In genomic region chr4:1383728-1384591, GRCh38 we compare ENCODE assay signal across 23 cellular contexts. TPM values are rescaled to one million over a fixed set of nuclear protein-coding genes. Genes with fewer than 3 reads are reported as not detected.
DNase-seq lines count a peak whose midpoint lies in the region; ATAC-seq, FAIRE-seq and TF ChIP-seq lines count a peak whose summit lies in the region.
"Had no signal": no experiment of that assay in that cellular context is flagged by ENCODE, and none has a peak within 500 bp of the region (broad histone marks: within the 10 kb centered on the region; RNA-seq: fewer than 3 reads in every experiment).

No MANE protein-coding gene starts in this region.

- no peaks in the 10 kb centered on the region for H3K4me1 Mint-ChIP-seq in nephron progenitor cell

- H3K9me3 ChIP-seq in right lobe of liver (no peaks in the 10 kb centered on the region), HepG2 (ENCODE audit: low read length) (no peaks in the 10 kb centered on the region)

- TF ChIP-seq EP300 in HepG2 (IDR thresholded peaks at IDR 0.05; ENCODE audit: low read depth in 2 of 2, low read length in 2 of 2) (no peak), HepG2 (CRISPR knock-in tag; IDR thresholded peaks at IDR 0.05; ENCODE audit: borderline replicate concordance) (no peak)

- no peak overlapping the region for H3K9ac ChIP-seq in HepG2 (ENCODE audit: insufficient read depth, low read depth, low read length)
- H3K9ac ChIP-seq: KMS-11 had no signal

- no peak overlapping the region for H3K4me3 Mint-ChIP-seq in nephron progenitor cell
- H3K4me3 Mint-ChIP-seq: HFFc6 had no signal

- DNase-seq in right lobe of liver = peak in 2 of 3 donors; percentile 11 to 43
- no peak for DNase-seq in HepG2 (ENCODE audit: low spot score)
- peak; percentile 17 for DNase-seq in left cardiac atrium
- DNase-seq in nephron progenitor cell = peak; percentile 1
- DNase-seq in stimulated activated CD8-positive, alpha-beta memory T cell treated with anti-CD3 and anti-CD28 coated beads, Interleukin-4, amount 100 ng/mL, for 48 hours = no peak
- DNase-seq in 8988T = no peak
- DNase-seq in urothelium cell line (ENCODE audit: low spot score) = no peak
- DNase-seq: C1 segment of cervical spinal cord, DMS 273 treated with DMSO at 0.1 percent for 48 hours, GF-D8, HFFc6, NCI-H1092, NCI-H146, NCI-H2081, NCI-H510A, NCI-H774 had no signal

- no peak for TF ChIP-seq CTCF in right lobe of liver (IDR thresholded peaks at IDR 0.05)
- no peak for TF ChIP-seq CTCF in HepG2 (CRISPR knock-in tag; IDR thresholded peaks at IDR 0.05)
- no peak for TF ChIP-seq CTCF in nephron progenitor cell (IDR thresholded peaks at IDR 0.05)

- no peak overlapping the region for H3K4me2 ChIP-seq in HepG2 (ENCODE audit: low read depth, low read length)
- H3K4me2 ChIP-seq: A549, KMS-11 had no signal

- WGBS in right lobe of liver (ENCODE audit: insufficient coverage, low coverage, low lambda C conversion rate, missing lambda C conversion rate) = no CpG with 5 or more reads among the region's 34 CpGs
- WGBS in HepG2 (ENCODE audit: low lambda C conversion rate) = 92% methylated on average over 8 of the region's 34 CpGs

- H3K4me3 ChIP-seq in right lobe of liver (no peak overlapping the region), HepG2 (replicated peaks in 1 of 3; ENCODE audit: insufficient read depth in 1 of 3, low read depth in 2 of 3, low read length in 3 of 3) (no peak overlapping the region)
- H3K4me3 ChIP-seq: A549 had no signal

- H4K20me1 ChIP-seq in HepG2 (ENCODE audit: insufficient read depth, low read length) = no peaks in the 10 kb centered on the region

- intact Hi-C loops in right lobe of liver (cut with DNase I) = no loop called here
- intact Hi-C loops in HepG2 (cut with micrococcal nuclease; ENCODE audit: unreplicated experiment) = no loop called here
- intact Hi-C loops in left cardiac atrium (cut with DNase I) = no loop called here

- H3K27me3 ChIP-seq in right lobe of liver (no peaks in the 10 kb centered on the region), HepG2 (ENCODE audit: control insufficient read depth in 1 of 2, insufficient read depth in 2 of 2, low read length in 2 of 2) (no peaks in the 10 kb centered on the region)

- in situ Hi-C loops in HepG2 (cut with HindIII; ENCODE audit: extremely low pct_ligation_motif_present, low pct_unique_long_range_greater_than_20kb) = no loop called here

- H3K4me1 ChIP-seq in right lobe of liver = no peaks in the 10 kb centered on the region
- no peaks in the 10 kb centered on the region for H3K4me1 ChIP-seq in HepG2 (ENCODE audit: insufficient read depth, low read length)
- H3K4me1 ChIP-seq: A549 had no signal

- H3K27ac Mint-ChIP-seq in nephron progenitor cell = no peak overlapping the region
- H3K27ac Mint-ChIP-seq: HFFc6 had no signal

- no TSS peak for BruUV-seq in HepG2 (replicated peaks; lab: Mats Ljungman, UMichigan)

- ATAC-seq in right lobe of liver (no peak), HepG2 (no peak), left cardiac atrium (no peak), GM18520 (IDR thresholded peaks at IDR 0.05; ENCODE audit: unreplicated experiment) (no peak)
- ATAC-seq: A549 had no signal

- H3K27me3 Mint-ChIP-seq in nephron progenitor cell (ENCODE audit: low read depth, poor library complexity) = no peaks in the 10 kb centered on the region

- no peak for TF ChIP-seq RAD21 in HepG2 (CRISPR knock-in tag; IDR thresholded peaks at IDR 0.05)

- H3K27ac ChIP-seq in right lobe of liver (no peak overlapping the region), HepG2 (ENCODE audit: extremely low read length, insufficient read depth, low read length) (no peak overlapping the region)
- H3K27ac ChIP-seq: A549, KMS-11, RWPE1 had no signal

- H3K9me3 Mint-ChIP-seq in nephron progenitor cell = peaks cover 11% of the 10 kb centered on the region

- H2AFZ ChIP-seq in HepG2 (ENCODE audit: low read length) = no peak overlapping the region

- peaks cover 0 to 27% (median 0%) of the 10 kb centered on the region in 4 donors for H3K36me3 ChIP-seq in right lobe of liver
- peaks cover 2 to 11% of the 10 kb centered on the region in 2 experiments; a peak in 4 of 5 replicates for H3K36me3 ChIP-seq in HepG2 (replicated peaks in 1 of 2; ENCODE audit: control insufficient read depth in 1 of 2, insufficient read depth in 2 of 2, low read length in 2 of 2)

- FAIRE-seq in HepG2 (lab: Jason Lieb, UNC) = no peak
- no peak for FAIRE-seq in urothelium cell line (lab: Jason Lieb, UNC)
- FAIRE-seq: A549, GM12891, H1 had no signal

- peaks cover 9% of the 10 kb centered on the region for H3K36me3 Mint-ChIP-seq in nephron progenitor cell (ENCODE audit: low read depth)

- POLR2A ChIA-PET in HepG2 (lab: Yijun Ruan, JAX) = no interaction called here

- CTCF ChIA-PET in HepG2 (lab: Yijun Ruan, JAX; ENCODE audit: low intra/inter-chr PET ratio, low total read pairs) = no interaction called here

- no peaks in the 10 kb centered on the region for H3K79me2 ChIP-seq in HepG2 (ENCODE audit: insufficient read depth, low read length)

- no peak for TF ChIP-seq POLR2A in right lobe of liver (IDR thresholded peaks at IDR 0.05)
- TF ChIP-seq POLR2A in HepG2 (IDR thresholded peaks at IDR 0.05; ENCODE audit: insufficient read depth in 1 of 2, low read depth in 2 of 2, low read length in 2 of 2) = no peak

TF ChIP-seq in HepG2, 621 proteins besides CTCF, POLR2A, EP300 and RAD21 (continues in another document):
- TF ChIP-seq, protein P1, sequence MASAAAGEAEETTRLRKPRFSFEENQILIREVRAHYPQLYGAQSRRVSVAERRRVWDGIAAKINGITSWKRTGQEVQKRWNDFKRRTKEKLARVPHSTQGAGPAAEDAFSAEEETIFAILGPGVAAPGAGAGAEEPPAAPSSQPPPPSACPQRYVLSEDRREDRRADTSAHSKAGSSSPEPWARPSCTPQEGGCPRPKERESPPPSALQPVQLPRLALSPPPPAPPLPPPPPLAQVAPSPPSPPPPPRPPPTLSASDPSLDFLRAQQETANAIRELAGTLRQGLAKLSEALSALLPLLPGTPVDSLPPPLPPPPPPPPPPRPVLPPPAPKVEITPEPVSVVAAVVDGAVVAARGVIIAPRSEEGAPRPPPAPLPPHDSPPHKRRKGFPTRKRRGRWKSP (CRISPR knock-in tag; IDR thresholded peaks at IDR 0.05) = no peak

RNA-seq across cellular contexts. Expression of gene NKX1-1, which starts 22.3 kb away (rescaled TPM):
- total RNA-seq in right lobe of liver = not detected
- not detected in 2 replicates for total RNA-seq in HepG2 (2016; rRNA removed; fragmentation: Illumina TruSeq; extraction: Trizol)
- not detected in 2 replicates for total RNA-seq in HepG2 (2016; cell fraction: cytosol; rRNA removed; fragmentation: Illumina TruSeq; extraction: Trizol; ENCODE audit: low read depth)
- not detected in 2 replicates for total RNA-seq in HepG2 (2016; cell fraction: insoluble cytoplasmic fraction; rRNA removed; fragmentation: Illumina TruSeq; extraction: Trizol)
- total RNA-seq in HepG2 (2016; cell fraction: membrane; rRNA removed; fragmentation: Illumina TruSeq; extraction: Trizol) = not detected in 2 replicates
- not detected in 2 replicates for total RNA-seq in HepG2 (2016; cell fraction: nucleus; rRNA removed; fragmentation: Illumina TruSeq; extraction: Trizol)
- not detected in 2 replicates for polyA plus RNA-seq in HepG2 (2011; rRNA removed)
- not detected in 2 replicates for polyA plus RNA-seq in HepG2 (2011; cell fraction: cytosol; rRNA removed)
- not detected in 2 replicates for polyA plus RNA-seq in HepG2 (2011; cell fraction: nucleus; rRNA removed)
- polyA plus RNA-seq in HepG2 (2012) = not detected in 2 replicates
- polyA plus RNA-seq in HepG2 (2016; cell fraction: cytosol; fragmentation: Illumina TruSeq; extraction: Trizol; ENCODE audit: low read depth) = not detected in 2 replicates
- not detected in 2 replicates for polyA plus RNA-seq in HepG2 (2016; cell fraction: insoluble cytoplasmic fraction; fragmentation: Illumina TruSeq; extraction: Trizol; ENCODE audit: low read depth)
- polyA plus RNA-seq in HepG2 (2016; cell fraction: membrane; fragmentation: Illumina TruSeq; extraction: Trizol; ENCODE audit: low read depth) = not detected in 2 replicates
- polyA plus RNA-seq in HepG2 (2016; cell fraction: nucleus; fragmentation: Illumina TruSeq; extraction: Trizol; ENCODE audit: insufficient read depth, low read depth) = not detected in 2 replicates
- not detected in 2 replicates for polyA minus RNA-seq in HepG2 (2011; rRNA and poly(A)+ RNA removed; ENCODE audit: low replicate concordance)
- not detected in 2 replicates for polyA minus RNA-seq in HepG2 (2011; cell fraction: cytosol; rRNA and poly(A)+ RNA removed)
- not detected in 2 replicates for polyA minus RNA-seq in HepG2 (2011; cell fraction: nucleus; rRNA and poly(A)+ RNA removed)
- not detected for total RNA-seq in left cardiac atrium
- total RNA-seq: H1, HFFc6, MCF 10A had no signal
- polyA plus RNA-seq: A549, H1 had no signal

RNA-seq across cellular contexts. Expression of gene UVSSA, which starts 37.0 kb away (rescaled TPM):
- total RNA-seq in right lobe of liver (10 to 100 TPM in 3 of 6 experiments, 1 to 10 TPM in 3; 9.1 to 14.5 (median 11.3) TPM), HepG2 (2016; rRNA removed; fragmentation: Illumina TruSeq; extraction: Trizol) (4.6 and 4.8 TPM in 2 replicates), left cardiac atrium (1 to 10 TPM; 7.9 to 8.4 TPM)
- total RNA-seq in HepG2 (2016; cell fraction: cytosol; rRNA removed; fragmentation: Illumina TruSeq; extraction: Trizol; ENCODE audit: low read depth) = 2.3 and 4.1 TPM in 2 replicates
- 3.7 and 4.7 TPM in 2 replicates for total RNA-seq in HepG2 (2016; cell fraction: insoluble cytoplasmic fraction; rRNA removed; fragmentation: Illumina TruSeq; extraction: Trizol)
- total RNA-seq in HepG2 (2016; cell fraction: membrane; rRNA removed; fragmentation: Illumina TruSeq; extraction: Trizol) = 2.9 and 3.9 TPM in 2 replicates
- 6.9 and 7.1 TPM in 2 replicates for total RNA-seq in HepG2 (2016; cell fraction: nucleus; rRNA removed; fragmentation: Illumina TruSeq; extraction: Trizol)
- polyA plus RNA-seq in HepG2 (2011; rRNA removed) = 8.4 and 8.6 TPM in 2 replicates
- 3.0 and 4.1 TPM in 2 replicates for polyA plus RNA-seq in HepG2 (2011; cell fraction: cytosol; rRNA removed)
- 80.9 and 90.3 TPM in 2 replicates for polyA plus RNA-seq in HepG2 (2011; cell fraction: nucleus; rRNA removed)
- polyA plus RNA-seq in HepG2 (2012) = 7.1 and 7.7 TPM in 2 replicates
- 0.16 and 0.25 TPM in 2 replicates for polyA plus RNA-seq in HepG2 (2016; cell fraction: cytosol; fragmentation: Illumina TruSeq; extraction: Trizol; ENCODE audit: low read depth)
- polyA plus RNA-seq in HepG2 (2016; cell fraction: insoluble cytoplasmic fraction; fragmentation: Illumina TruSeq; extraction: Trizol; ENCODE audit: low read depth) = 3.8 and 4.8 TPM in 2 replicates
- 0.59 and 0.60 TPM in 2 replicates for polyA plus RNA-seq in HepG2 (2016; cell fraction: membrane; fragmentation: Illumina TruSeq; extraction: Trizol; ENCODE audit: low read depth)
- 29.2 and 29.8 TPM in 2 replicates for polyA plus RNA-seq in HepG2 (2016; cell fraction: nucleus; fragmentation: Illumina TruSeq; extraction: Trizol; ENCODE audit: insufficient read depth, low read depth)
- 3.9 and 14.3 TPM in 2 replicates for polyA minus RNA-seq in HepG2 (2011; rRNA and poly(A)+ RNA removed; ENCODE audit: low replicate concordance)
- polyA minus RNA-seq in HepG2 (2011; cell fraction: cytosol; rRNA and poly(A)+ RNA removed) = 3.6 and 4.4 TPM in 2 replicates
- polyA minus RNA-seq in HepG2 (2011; cell fraction: nucleus; rRNA and poly(A)+ RNA removed) = 18.8 and 20.2 TPM in 2 replicates

Comparison
In these comparisons a context has a peak if more than half of its experiments do, and no peak if none do; other contexts are left out.
1. DNase-seq: peak in right lobe of liver (2 of 3), left cardiac atrium (single experiment) and nephron progenitor cell (single experiment); none in HepG2 (single experiment), stimulated activated CD8-positive, alpha-beta memory T cell treated with anti-CD3 and anti-CD28 coated beads, Interleukin-4, amount 100 ng/mL, for 48 hours (single experiment), 8988T (single experiment) and urothelium cell line (single experiment).